Comparison of ENCODE assay signal across 31 cellular contexts in the genomic region with DNA sequence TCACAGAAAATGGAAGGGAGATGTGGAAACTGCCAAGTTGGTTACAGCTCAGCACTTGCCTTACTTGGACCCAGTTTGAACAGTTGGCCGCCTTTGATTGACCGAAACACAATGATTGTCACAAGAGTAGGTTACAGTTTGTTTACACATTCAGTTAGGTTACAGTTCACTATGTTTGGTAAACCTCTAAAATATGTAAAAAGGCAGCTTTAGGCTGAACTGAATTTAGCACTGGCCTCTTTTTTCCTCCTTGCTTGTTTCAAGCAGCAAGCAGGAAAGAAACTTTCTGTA.
"Had no signal": no experiment of that assay in that cellular context is flagged by ENCODE, and none has a peak within 500 bp of the region (broad histone marks: within the 10 kb centered on the region; RNA-seq: fewer than 3 reads in every experiment).

No MANE protein-coding gene starts in this region.

- H3K27ac ChIP-seq: KMS-11 had no signal

- DNase-seq: Karpas-422, Kasumi-1, MG63, MM.1S, MV-4-11, NCI-H1048, NCI-H1092, NCI-H1092 treated with DMSO at 0.1 percent for 48 hours, NCI-H1105, NCI-H1105 treated with DMSO at 0.1 percent for 48 hours, NCI-H1417, NCI-H1417 treated with DMSO at 0.1 percent for 48 hours, NCI-H1436, NCI-H1436 treated with DMSO at 0.1 percent for 48 hours, NCI-H146, NCI-H1694, NCI-H1694 treated with DMSO at 0.1 percent for 48 hours, NCI-H187, NCI-H187 treated with DMSO at 0.1 percent for 48 hours, NCI-H1930, NCI-H2029, NCI-H2029 treated with DMSO at 0.1 percent for 48 hours, NCI-H2081, NCI-H2081 treated with DMSO at 0.1 percent for 48 hours, NCI-H2107, NCI-H2171, NCI-H2227 treated with DMSO at 0.1 percent for 48 hours, NCI-H226, NCI-H345, NCI-H510A had no signal

- H3K27me3 ChIP-seq: MG63 had no signal

- H3K4me2 ChIP-seq: KMS-11 had no signal

- H3K9ac ChIP-seq: KMS-11 had no signal

- H3K36me3 ChIP-seq: MG63 had no signal

- H3K4me3 ChIP-seq: MG63 had no signal

- H3K9me3 ChIP-seq: MG63 had no signal
